In the genomic region with DNA sequence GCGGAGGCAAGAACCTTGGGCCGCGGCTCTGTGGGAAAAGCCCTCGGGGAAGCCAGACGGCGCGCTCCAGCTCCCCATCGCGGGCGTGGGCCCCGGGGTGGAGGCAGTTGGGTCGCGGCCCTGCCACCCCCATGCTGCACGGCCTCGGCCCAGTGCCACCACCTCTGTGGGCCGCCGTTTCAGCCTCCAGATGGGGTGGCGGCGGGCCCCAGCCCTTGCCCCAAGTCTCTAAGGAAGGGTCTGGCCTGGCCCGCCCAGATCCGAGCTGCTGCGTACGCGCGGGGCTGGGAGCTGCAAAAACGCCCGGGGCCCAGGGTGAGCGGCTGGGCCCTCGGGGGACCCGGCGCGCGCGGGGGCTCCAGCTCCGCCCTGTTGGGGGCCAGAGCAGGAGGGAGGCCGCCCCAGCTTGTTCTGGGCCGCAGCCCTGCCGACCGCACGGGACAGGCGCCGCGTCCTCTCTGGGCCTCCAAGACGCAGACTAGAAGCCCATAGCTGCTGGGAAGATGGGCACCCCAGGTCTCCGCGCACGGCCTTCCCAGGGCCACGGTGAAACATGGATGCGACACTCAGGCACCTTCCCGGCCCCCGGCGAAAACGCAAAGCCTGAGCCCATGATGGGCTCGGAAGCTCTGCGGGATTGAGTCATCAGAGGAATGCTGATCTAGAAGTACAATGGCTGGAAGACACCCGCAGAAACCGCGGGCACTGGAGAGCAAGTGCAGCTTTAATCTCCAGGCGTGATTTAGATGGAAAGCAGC, we compare ENCODE assay signal across 10 cellular contexts.
DNase-seq lines count a peak whose midpoint lies in the region; ATAC-seq and TF ChIP-seq lines count a peak whose summit lies in the region.
"Had no signal": no experiment of that assay in that cellular context is flagged by ENCODE, and none has a peak within 500 bp of the region (broad histone marks: within the 10 kb centered on the region; RNA-seq: fewer than 3 reads in every experiment).

No MANE protein-coding gene starts in this region.

- no peak for TF ChIP-seq EP300 in esophagus muscularis mucosa (IDR thresholded peaks at IDR 0.05)
- no peak for TF ChIP-seq EP300 in upper lobe of left lung (IDR thresholded peaks at IDR 0.05)

- DNase-seq in activated T-cell treated with anti-CD3 and anti-CD28 coated beads, Interleukin-2, amount 50 U/mL, for 24 hours: no peak
- no peak for DNase-seq in activated T-cell treated with anti-CD3 and anti-CD28 coated beads, Interleukin-2, amount 50 U/mL, for 1 hour
- DNase-seq in esophagus muscularis mucosa (ENCODE audit: extremely low spot score) (no peak), mesothelial cell of epicardium (ENCODE audit: low spot score in 2 of 2, unreplicated experiment in 2 of 2) (no peak), upper lobe of left lung (peak in 1 of 2 donors; percentile 84), NCI-H2029 (lab: John Stamatoyannopoulos, UW) (no peak)
- DNase-seq in T-helper 2 cell treated with Interferon-gamma antibody and Interleukin-4, amounts not matched to agents 5 μg/mL and 100 μg/mL, for 36 hours (ENCODE audit: low spot score): no peak
- DNase-seq: activated CD4-positive, alpha-beta T cell treated with anti-CD3 and anti-CD28 coated beads, Interleukin-2, amount 50 U/mL, for 1 hour; stimulated activated CD4-positive, alpha-beta T cell treated with anti-CD3 and anti-CD28 coated beads, Interleukin-1b, Interleukin-23, amount 100 ng/mL, for 48 hours had no signal

- H3K9me3 ChIP-seq in esophagus muscularis mucosa (no peaks in the 10 kb centered on the region), upper lobe of left lung (no peaks in the 10 kb centered on the region)

- H3K4me1 ChIP-seq in esophagus muscularis mucosa (peaks cover 18 to 25% (median 22%) of the 10 kb centered on the region in 4 donors), upper lobe of left lung (peaks cover 7 to 29% (median 23%) of the 10 kb centered on the region in 4 donors)

- peaks cover 64% of the 10 kb centered on the region for H3K27me3 Mint-ChIP-seq in activated T-cell treated with anti-CD3 and anti-CD28 coated beads, Interleukin-2, amount 50 U/mL, for 24 hours
- peaks cover 31% of the 10 kb centered on the region for H3K27me3 Mint-ChIP-seq in mesothelial cell of epicardium (ENCODE audit: low read depth)
- peaks cover 37% of the 10 kb centered on the region for H3K27me3 Mint-ChIP-seq in T-helper 2 cell treated with Interferon-gamma antibody and Interleukin-4, amounts not matched to agents 5 μg/mL and 100 μg/mL, for 36 hours (ENCODE audit: low read depth)

- 19% methylated on average over 14 of the region's 59 CpGs for WGBS in esophagus muscularis mucosa
- WGBS in upper lobe of left lung, 2 donors: 55% methylated on average over 33 of the region's 59 CpGs; no CpG with 5 or more reads in 1 of the 2 donors

- H3K27ac ChIP-seq in esophagus muscularis mucosa (replicated peaks in 1 of 4): peak overlapping the region; percentile 26 to 79 (median 64)
- peak overlapping the region; percentile 83 to 92 (median 84) for H3K27ac ChIP-seq in upper lobe of left lung

- intact Hi-C loops in esophagus muscularis mucosa (cut with DNase I): no loop called here

- TF ChIP-seq CTCF in esophagus muscularis mucosa (IDR thresholded peaks at IDR 0.05) (no peak), mesothelial cell of epicardium (IDR thresholded peaks at IDR 0.05; ENCODE audit: unreplicated experiment) (no peak), upper lobe of left lung (IDR thresholded peaks at IDR 0.05) (no peak)

- no peaks in the 10 kb centered on the region for H3K36me3 Mint-ChIP-seq in activated T-cell treated with anti-CD3 and anti-CD28 coated beads, Interleukin-2, amount 50 U/mL, for 24 hours (ENCODE audit: low read depth)
- H3K36me3 Mint-ChIP-seq in mesothelial cell of epicardium: no peaks in the 10 kb centered on the region
- H3K36me3 Mint-ChIP-seq in T-helper 2 cell treated with Interferon-gamma antibody and Interleukin-4, amounts not matched to agents 5 μg/mL and 100 μg/mL, for 36 hours (ENCODE audit: low read depth): no peaks in the 10 kb centered on the region

- H3K9me3 Mint-ChIP-seq in activated T-cell treated with anti-CD3 and anti-CD28 coated beads, Interleukin-2, amount 50 U/mL, for 24 hours: no peaks in the 10 kb centered on the region
- H3K9me3 Mint-ChIP-seq in mesothelial cell of epicardium: no peaks in the 10 kb centered on the region
- H3K9me3 Mint-ChIP-seq in T-helper 2 cell treated with Interferon-gamma antibody and Interleukin-4, amounts not matched to agents 5 μg/mL and 100 μg/mL, for 36 hours: no peaks in the 10 kb centered on the region

- H3K4me3 Mint-ChIP-seq in activated T-cell treated with anti-CD3 and anti-CD28 coated beads, Interleukin-2, amount 50 U/mL, for 24 hours: peak overlapping the region; percentile 31
- H3K4me3 Mint-ChIP-seq in mesothelial cell of epicardium: peak overlapping the region; percentile 61
- no peak overlapping the region for H3K4me3 Mint-ChIP-seq in T-helper 2 cell treated with Interferon-gamma antibody and Interleukin-4, amounts not matched to agents 5 μg/mL and 100 μg/mL, for 36 hours

- H3K36me3 ChIP-seq in esophagus muscularis mucosa: no peaks in the 10 kb centered on the region
- H3K36me3 ChIP-seq in upper lobe of left lung: no peaks in the 10 kb centered on the region

- H3K27ac Mint-ChIP-seq in activated T-cell treated with anti-CD3 and anti-CD28 coated beads, Interleukin-2, amount 50 U/mL, for 24 hours: no peak overlapping the region
- H3K27ac Mint-ChIP-seq in mesothelial cell of epicardium: no peak overlapping the region
- no peak overlapping the region for H3K27ac Mint-ChIP-seq in T-helper 2 cell treated with Interferon-gamma antibody and Interleukin-4, amounts not matched to agents 5 μg/mL and 100 μg/mL, for 36 hours

- peaks cover 0 to 61% (median 21%) of the 10 kb centered on the region in 4 donors for H3K27me3 ChIP-seq in esophagus muscularis mucosa
- peaks cover 0 to 7% (median 0%) of the 10 kb centered on the region in 4 donors for H3K27me3 ChIP-seq in upper lobe of left lung

- peaks cover 9% of the 10 kb centered on the region for H3K4me1 Mint-ChIP-seq in activated T-cell treated with anti-CD3 and anti-CD28 coated beads, Interleukin-2, amount 50 U/mL, for 24 hours (ENCODE audit: low read depth)
- peaks cover 10% of the 10 kb centered on the region for H3K4me1 Mint-ChIP-seq in mesothelial cell of epicardium
- H3K4me1 Mint-ChIP-seq in T-helper 2 cell treated with Interferon-gamma antibody and Interleukin-4, amounts not matched to agents 5 μg/mL and 100 μg/mL, for 36 hours (ENCODE audit: low read depth): no peaks in the 10 kb centered on the region

- H3K4me3 ChIP-seq in esophagus muscularis mucosa (peak overlapping the region; percentile 54 to 66 (median 56)), upper lobe of left lung (peak overlapping the region in 3 of 4 donors; percentile 39 to 55 (median 51))

- ATAC-seq in upper lobe of left lung (ENCODE audit: low FRiP score in 2 of 2): peak; percentile 47 to 49
- ATAC-seq in GM21447 (IDR thresholded peaks at IDR 0.05; ENCODE audit: unreplicated experiment): no peak

- no peak for TF ChIP-seq POLR2A in esophagus muscularis mucosa (IDR thresholded peaks at IDR 0.05; ENCODE audit: low read depth)
- TF ChIP-seq POLR2A in upper lobe of left lung (IDR thresholded peaks at IDR 0.05): no peak
